In the genomic region with DNA sequence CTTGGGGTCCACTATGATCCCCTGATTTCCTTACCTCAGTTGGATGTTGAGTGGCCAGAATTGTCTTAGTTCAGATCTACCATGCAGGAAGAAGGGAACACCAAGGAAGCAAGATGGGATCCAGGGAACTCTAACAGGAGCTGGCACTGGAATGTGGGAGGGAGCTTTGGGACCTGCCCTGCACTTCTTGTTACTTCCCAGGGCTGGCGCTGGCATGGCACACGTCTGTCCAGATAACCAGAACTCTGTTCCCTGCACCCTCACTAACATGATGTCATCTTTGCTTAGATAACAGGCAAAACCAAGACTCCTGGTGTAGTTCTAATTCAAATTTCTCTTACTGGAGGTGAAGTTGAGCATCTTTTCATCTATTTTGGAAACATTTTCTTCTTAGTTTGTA, we compare ENCODE assay signal across 20 cellular contexts.
DNase-seq lines count a peak whose midpoint lies in the region; TF ChIP-seq lines count a peak whose summit lies in the region.
"Had no signal": no experiment of that assay in that cellular context is flagged by ENCODE, and none has a peak within 500 bp of the region (broad histone marks: within the 10 kb centered on the region; RNA-seq: fewer than 3 reads in every experiment).

No MANE protein-coding gene starts in this region.

- no peaks in the 10 kb centered on the region for H3K79me2 ChIP-seq in osteoblast (ENCODE audit: insufficient read depth, low read length)

- peak; percentile 27 for DNase-seq in iris pigment epithelial cell (ENCODE audit: low read depth)
- no peak for DNase-seq in osteoblast (ENCODE audit: insufficient read length, low spot score, missing footprints)
- DNase-seq in putamen (ENCODE audit: low spot score): no peak
- DNase-seq in stimulated activated CD4-positive, alpha-beta T cell treated with anti-CD3 and anti-CD28 coated beads, Interleukin-4, amount 100 ng/mL, for 1 hour: no peak
- DNase-seq in NK-92 treated with Interleukin-12 subunit alpha and Interleukin-12 subunit beta, amount 100 ng/mL, for 24 hours (lab: John Stamatoyannopoulos, UW): no peak
- DNase-seq in DMS153 treated with DMSO at 0.1 percent for 48 hours (lab: John Stamatoyannopoulos, UW; ENCODE audit: unreplicated experiment): no peak
- DNase-seq: CD8-positive, alpha-beta T cell; DMS79; GDM1; NCI-H1092; NCI-H1436 treated with DMSO at 0.1 percent for 48 hours; NCI-H187 treated with DMSO at 0.1 percent for 48 hours; NCI-H524 treated with DMSO at 0.1 percent for 48 hours; NCI-H774; SJCRH30 had no signal

- H3K27ac ChIP-seq in HEK293 (ENCODE audit: extremely low read depth, low read depth, low read length): no peak overlapping the region
- H3K27ac ChIP-seq in osteoblast (ENCODE audit: low read depth, low read length): no peak overlapping the region
- H3K27ac ChIP-seq: C4-2B, PC-9, SJCRH30 had no signal

- no peaks in the 10 kb centered on the region for H3K27me3 ChIP-seq in osteoblast (ENCODE audit: insufficient read depth, low read length)
- H3K27me3 ChIP-seq: SJCRH30 had no signal

- CTCF ChIA-PET in HEK293 (lab: Yijun Ruan, JAX): interaction anchor here (0.6 kb wide), 1 partner anchor 13 kb away, joined by 3 read pairs; no protein-coding TSS in a partner anchor

- POLR2A ChIA-PET in HEK293 (lab: Yijun Ruan, JAX): no interaction called here

- H3K4me2 ChIP-seq in osteoblast (ENCODE audit: insufficient read depth, low read length): no peak overlapping the region
- H3K4me2 ChIP-seq: PC-9 had no signal

- H2AFZ ChIP-seq in osteoblast (ENCODE audit: low read length): peak overlapping the region; percentile 28
- H2AFZ ChIP-seq: PC-9 had no signal

- no peaks in the 10 kb centered on the region for H3K9me3 ChIP-seq in HEK293 (ENCODE audit: control insufficient read depth, insufficient read depth, low read depth, low read length)
- peaks cover 13% of the 10 kb centered on the region for H3K9me3 ChIP-seq in osteoblast (ENCODE audit: low read depth, low read length)

- TF ChIP-seq CTCF in HEK293 (tag by site-specific recombination; IDR thresholded peaks at IDR 0.05) (no peak), osteoblast (IDR thresholded peaks at IDR 0.05; ENCODE audit: extremely low read depth, low read depth, low read length) (no peak)

- no peaks in the 10 kb centered on the region for H3K36me3 ChIP-seq in HEK293 (ENCODE audit: control insufficient read depth in 2 of 2, insufficient read depth in 1 of 2, low read length in 2 of 2)
- no peaks in the 10 kb centered on the region for H3K36me3 ChIP-seq in osteoblast (ENCODE audit: insufficient read depth, low read length)
- H3K36me3 ChIP-seq: SJCRH30 had no signal

- H3K4me1 ChIP-seq in HEK293 (ENCODE audit: control insufficient read depth, insufficient read depth, low read length) (no peaks in the 10 kb centered on the region), osteoblast (ENCODE audit: insufficient read depth, low read length) (peaks cover 11% of the 10 kb centered on the region)
- H3K4me1 ChIP-seq: Caco-2 had no signal

- H4K20me1 ChIP-seq in osteoblast (ENCODE audit: insufficient read depth, low read length): no peaks in the 10 kb centered on the region

- no peak overlapping the region for H3K4me3 ChIP-seq in HEK293 (ENCODE audit: low read depth, low read length)
- no peak overlapping the region for H3K4me3 ChIP-seq in osteoblast (ENCODE audit: insufficient read depth, low read length)
- H3K4me3 ChIP-seq: GM12878, PC-9, SJCRH30 had no signal

TF ChIP-seq in HEK293, 187 proteins besides CTCF, POLR2A, EP300 and RAD21:
- no peak for TF ChIP-seq ZNF777 (tag by site-specific recombination; IDR thresholded peaks at IDR 0.05; ENCODE audit: borderline replicate concordance)
- TF ChIP-seq, protein P1, sequence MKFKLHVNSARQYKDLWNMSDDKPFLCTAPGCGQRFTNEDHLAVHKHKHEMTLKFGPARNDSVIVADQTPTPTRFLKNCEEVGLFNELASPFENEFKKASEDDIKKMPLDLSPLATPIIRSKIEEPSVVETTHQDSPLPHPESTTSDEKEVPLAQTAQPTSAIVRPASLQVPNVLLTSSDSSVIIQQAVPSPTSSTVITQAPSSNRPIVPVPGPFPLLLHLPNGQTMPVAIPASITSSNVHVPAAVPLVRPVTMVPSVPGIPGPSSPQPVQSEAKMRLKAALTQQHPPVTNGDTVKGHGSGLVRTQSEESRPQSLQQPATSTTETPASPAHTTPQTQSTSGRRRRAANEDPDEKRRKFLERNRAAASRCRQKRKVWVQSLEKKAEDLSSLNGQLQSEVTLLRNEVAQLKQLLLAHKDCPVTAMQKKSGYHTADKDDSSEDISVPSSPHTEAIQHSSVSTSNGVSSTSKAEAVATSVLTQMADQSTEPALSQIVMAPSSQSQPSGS (tag by site-specific recombination; IDR thresholded peaks at IDR 0.05; ENCODE audit: low read depth): 0 out of 2 replicates have a peak, but pooled peaks have one; percentile 29
